Comparison of ENCODE assay signal across 11 cellular contexts in the genomic region with DNA sequence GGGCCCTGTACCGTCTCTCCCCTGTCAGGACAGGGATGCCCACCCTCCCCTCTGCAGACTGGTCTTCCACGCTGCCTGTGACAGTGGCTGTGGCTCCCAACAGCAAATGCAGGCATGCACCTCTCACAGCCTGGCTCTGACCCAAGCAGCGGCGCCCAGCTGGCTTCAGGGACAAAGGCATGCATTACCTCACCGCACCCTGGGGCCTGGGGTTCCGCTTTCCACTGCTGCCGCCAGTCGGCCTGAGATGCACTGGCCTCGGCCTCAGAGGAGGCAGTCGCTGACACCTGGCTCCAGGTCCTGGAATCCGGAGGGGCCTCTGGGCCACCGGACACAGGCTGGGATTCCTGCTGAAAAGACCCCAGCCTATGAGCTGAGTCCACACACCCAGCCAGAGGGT.
DNase-seq lines count a peak whose midpoint lies in the region; ATAC-seq, FAIRE-seq and TF ChIP-seq lines count a peak whose summit lies in the region.
"Had no signal": no experiment of that assay in that cellular context is flagged by ENCODE, and none has a peak within 500 bp of the region (broad histone marks: within the 10 kb centered on the region; RNA-seq: fewer than 3 reads in every experiment).

No MANE protein-coding gene starts in this region.

- no CpG with 5 or more reads among the region's 12 CpGs for WGBS in trophoblast cell (ENCODE audit: extremely low coverage, insufficient coverage, insufficient read length)
- WGBS in ovary, 3 donors, result 77 to 93% (median 83%) methylated on average over 11 to 12 of the region's 12 CpGs
- WGBS in tibial nerve, 2 donors, result 66 to 70% methylated on average over 10 to 12 of the region's 12 CpGs

- H3K27ac ChIP-seq in foreskin keratinocyte, result no peak overlapping the region
- H3K27ac ChIP-seq in trophoblast cell (ENCODE audit: low read depth, low read length), result no peak overlapping the region
- no peak overlapping the region for H3K27ac ChIP-seq in ovary
- H3K27ac ChIP-seq in tibial nerve, result no peak overlapping the region
- H3K27ac ChIP-seq: hepatocyte had no signal

- TF ChIP-seq POLR2A in H54 (IDR thresholded peaks at IDR 0.05; ENCODE audit: low read depth, low read length) (no peak), ovary (IDR thresholded peaks at IDR 0.05) (no peak), tibial nerve (IDR thresholded peaks at IDR 0.05) (no peak)

- intact Hi-C loops in ovary (cut with DNase I), result no loop called here

- H3K18ac ChIP-seq in trophoblast cell (ENCODE audit: low read length), result no peak overlapping the region

- H3K4me3 ChIP-seq in trophoblast cell (ENCODE audit: low read depth, low read length), result no peak overlapping the region
- no peak overlapping the region for H3K4me3 ChIP-seq in ovary
- H3K4me3 ChIP-seq in tibial nerve, result no peak overlapping the region
- H3K4me3 ChIP-seq: hepatocyte had no signal

- DNase-seq in H54 (ENCODE audit: insufficient read length, low spot score) (peak; percentile 80), NCI-H774 (lab: John Stamatoyannopoulos, UW) (peak; percentile 3), foreskin keratinocyte (no peak), trophoblast cell (peak; percentile 5 to 16), HEK293T (ENCODE audit: extremely low spot score) (no peak), ovary (no peak), tibial nerve (ENCODE audit: low spot score in 2 of 2) (no peak)
- DNase-seq: NCI-H748 treated with DMSO at 0.1 percent for 48 hours had no signal

- H3K27me3 ChIP-seq in foreskin keratinocyte, result no peaks in the 10 kb centered on the region
- H3K27me3 ChIP-seq in trophoblast cell (ENCODE audit: insufficient read depth, low read length), result no peaks in the 10 kb centered on the region
- H3K27me3 ChIP-seq in ovary, result no peaks in the 10 kb centered on the region
- H3K27me3 ChIP-seq in tibial nerve, result no peaks in the 10 kb centered on the region
- H3K27me3 ChIP-seq: hepatocyte had no signal

- H3K36me3 ChIP-seq in trophoblast cell (ENCODE audit: control insufficient read depth in 1 of 2, insufficient read depth in 2 of 2, low read length in 2 of 2), result no peaks in the 10 kb centered on the region
- H3K36me3 ChIP-seq in ovary, result no peaks in the 10 kb centered on the region
- H3K36me3 ChIP-seq in tibial nerve, result peaks cover 0 to 36% (median 0%) of the 10 kb centered on the region in 3 donors

- no peak overlapping the region for H3K9ac ChIP-seq in trophoblast cell (ENCODE audit: low read length)

- no peak overlapping the region for H4K8ac ChIP-seq in trophoblast cell (ENCODE audit: low read depth, low read length)

- no peak overlapping the region for H3K4ac ChIP-seq in trophoblast cell (ENCODE audit: low read depth, low read length)

- no peak overlapping the region for H3K23ac ChIP-seq in trophoblast cell (ENCODE audit: low read length)

- no peaks in the 10 kb centered on the region for H3K79me2 ChIP-seq in trophoblast cell (ENCODE audit: control insufficient read depth, insufficient read depth, low read length, poor library complexity)
- H3K79me2 ChIP-seq: hepatocyte had no signal

- no peaks in the 10 kb centered on the region for H3K79me1 ChIP-seq in trophoblast cell (ENCODE audit: low read length)

- POLR2A ChIA-PET in HEK293T (lab: Yijun Ruan, JAX), result no interaction called here

- TF ChIP-seq CTCF in foreskin keratinocyte (conservative IDR thresholded peaks at IDR 0.05) (no peak), ovary (IDR thresholded peaks at IDR 0.05) (no peak), tibial nerve (IDR thresholded peaks at IDR 0.05) (no peak)

- H3K4me2 ChIP-seq in trophoblast cell (ENCODE audit: low read length), result no peak overlapping the region
- H3K4me2 ChIP-seq: hepatocyte had no signal

- H2AFZ ChIP-seq in trophoblast cell (ENCODE audit: insufficient read depth, low read length, poor library complexity), result no peak overlapping the region
- H2AFZ ChIP-seq: hepatocyte had no signal

- ATAC-seq in foreskin keratinocyte, result peak; percentile 22
- no peak for ATAC-seq in GM18511 (IDR thresholded peaks at IDR 0.05; ENCODE audit: unreplicated experiment)

- TF ChIP-seq EP300 in ovary (IDR thresholded peaks at IDR 0.05), result no peak
- no peak for TF ChIP-seq EP300 in tibial nerve (IDR thresholded peaks at IDR 0.05)

- no peak overlapping the region for H4K12ac ChIP-seq in trophoblast cell (ENCODE audit: low read depth, low read length)

- H2BK12ac ChIP-seq in trophoblast cell (ENCODE audit: low read length), result no peak overlapping the region

- no peak overlapping the region for H2BK5ac ChIP-seq in trophoblast cell (ENCODE audit: low read depth, low read length, poor library complexity)

- H2BK120ac ChIP-seq in trophoblast cell (ENCODE audit: insufficient read depth, low read length, poor library complexity), result no peak overlapping the region

- no peak overlapping the region for H4K91ac ChIP-seq in trophoblast cell (ENCODE audit: low read depth, low read length)

- FAIRE-seq in H54 (lab: Jason Lieb, UNC), result no peak
- FAIRE-seq: colon had no signal

- CTCF ChIA-PET in HEK293T (lab: Yijun Ruan, JAX), result no interaction called here

- H3K4me1 ChIP-seq in foreskin keratinocyte (no peaks in the 10 kb centered on the region), trophoblast cell (ENCODE audit: control insufficient read depth in 1 of 2, insufficient read depth in 2 of 2, low read length in 2 of 2) (peaks cover 11% of the 10 kb centered on the region in 2 experiments), ovary (ENCODE audit: insufficient read depth) (no peaks in the 10 kb centered on the region), tibial nerve (peaks cover 0 to 5% (median 0%) of the 10 kb centered on the region in 4 donors)

- peaks cover 6% of the 10 kb centered on the region for H3K9me3 ChIP-seq in trophoblast cell (ENCODE audit: insufficient read depth, low read depth, low read length)
- H3K9me3 ChIP-seq in ovary, result no peaks in the 10 kb centered on the region
- H3K9me3 ChIP-seq in tibial nerve, result no peaks in the 10 kb centered on the region

- no peak overlapping the region for H2AK5ac ChIP-seq in trophoblast cell (ENCODE audit: low read length)

- no peak overlapping the region for H3K14ac ChIP-seq in trophoblast cell (ENCODE audit: low read length)

TF ChIP-seq in HEK293T, 16 proteins besides CTCF, POLR2A, EP300 and RAD21:
- TF ChIP-seq TARDBP (IDR thresholded peaks at IDR 0.05) (no peak), NFRKB (IDR thresholded peaks at IDR 0.05) (no peak), ARNT (IDR thresholded peaks at IDR 0.05) (no peak), LEF1 (IDR thresholded peaks at IDR 0.05; ENCODE audit: borderline replicate concordance) (no peak), SUZ12 (IDR thresholded peaks at IDR 0.05) (no peak), FOXK2 (IDR thresholded peaks at IDR 0.05) (no peak)

Comparison
In these comparisons a context has a peak if more than half of its experiments do, and no peak if none do; other contexts are left out.
1. DNase-seq: peak in H54 (single experiment), NCI-H774 (single experiment) and trophoblast cell (2 of 2); none in foreskin keratinocyte (0 of 2), HEK293T (single experiment), ovary (0 of 5) and tibial nerve (0 of 2).